14 cellular contexts compared by ENCODE assay signal in genomic region chr16:49835116-49835880, GRCh38. TPM values are rescaled to one million over a fixed set of nuclear protein-coding genes. Genes with fewer than 3 reads are reported as not detected.
DNase-seq lines count a peak whose midpoint lies in the region; ATAC-seq and TF ChIP-seq lines count a peak whose summit lies in the region.
"Had no signal": no experiment of that assay in that cellular context is flagged by ENCODE, and none has a peak within 500 bp of the region (broad histone marks: within the 10 kb centered on the region; RNA-seq: fewer than 3 reads in every experiment).

No MANE protein-coding gene starts in this region.

- H3K4me2 ChIP-seq in BLaER1 treated with 17β-estradiol and CSF1 and Interleukin-3, amounts not matched to agents 10 nM and 100 nM = peak overlapping the region; percentile 74 to 100 (median 99)

- peak overlapping the region in 8 of 10 experiments; percentile 44 to 64 (median 60); a peak in 16 of 20 replicates for H3K4me3 ChIP-seq in BLaER1 treated with 17β-estradiol and CSF1 and Interleukin-3, amounts not matched to agents 10 nM and 100 nM
- no peak overlapping the region for H3K4me3 ChIP-seq in left lung
- H3K4me3 ChIP-seq in skeletal muscle tissue (ENCODE audit: low read length in 3 of 3) = peak overlapping the region in 2 of 3 donors; percentile 32 to 45
- H3K4me3 ChIP-seq: MG63, mucosa of descending colon had no signal

- intact Hi-C loops in left lung (cut with DNase I) = no loop called here

- peak overlapping the region; percentile 39 to 100 (median 99); a peak in 21 of 22 replicates for H3K27ac ChIP-seq in BLaER1 treated with 17β-estradiol and CSF1 and Interleukin-3, amounts not matched to agents 10 nM and 100 nM
- H3K27ac ChIP-seq in angular gyrus (ENCODE audit: low read depth, low read length) = peak overlapping the region; percentile 59
- peak overlapping the region; percentile 65 to 69 for H3K27ac ChIP-seq in left lung
- H3K27ac ChIP-seq in skeletal muscle tissue (ENCODE audit: low read depth, low read length) = peak overlapping the region; percentile 92

- ATAC-seq in left lung = no peak
- ATAC-seq: mucosa of descending colon had no signal

- peaks cover 46 to 100% (median 98%) of the 10 kb centered on the region in 10 experiments for H3K4me1 ChIP-seq in BLaER1 treated with 17β-estradiol and CSF1 and Interleukin-3, amounts not matched to agents 10 nM and 100 nM
- H3K4me1 ChIP-seq in left lung = peaks cover 8 to 26% of the 10 kb centered on the region in 2 donors
- H3K4me1 ChIP-seq in skeletal muscle tissue (ENCODE audit: control insufficient read depth in 3 of 3, insufficient read depth in 3 of 3, low read length in 3 of 3) = peaks cover 77 to 87% (median 81%) of the 10 kb centered on the region in 3 donors

- H4K20me1 ChIP-seq in BLaER1 treated with 17β-estradiol and CSF1 and Interleukin-3, amounts not matched to agents 10 nM and 100 nM = no peaks in the 10 kb centered on the region

- no peak for DNase-seq in left lung
- DNase-seq in NCI-H2227 treated with DMSO at 0.1 percent for 48 hours (lab: John Stamatoyannopoulos, UW) = no peak
- no peak for DNase-seq in T-helper 1 cell
- no peak for DNase-seq in NCI-H2107 (lab: John Stamatoyannopoulos, UW)
- no peak for DNase-seq in NCI-H345 treated with DMSO at 0.1 percent for 48 hours (lab: John Stamatoyannopoulos, UW; ENCODE audit: unreplicated experiment)
- DNase-seq: activated effector memory CD4-positive, alpha-beta T cell treated with anti-CD3 and anti-CD28 coated beads, Interleukin-2, amount 50 U/mL, for 16 hours; cortex of kidney; MG63; SHP77 had no signal

- H3K9ac ChIP-seq in BLaER1 treated with 17β-estradiol and CSF1 and Interleukin-3, amounts not matched to agents 10 nM and 100 nM = peak overlapping the region; percentile 69 to 98 (median 92); a peak in 21 of 22 replicates
- H3K9ac ChIP-seq in skeletal muscle tissue (ENCODE audit: low read depth in 1 of 3, low read length in 3 of 3) = peak overlapping the region; percentile 75 to 80 (median 75)

- TF ChIP-seq CTCF in left lung (IDR thresholded peaks at IDR 0.05) = no peak

- peaks cover 0 to 8% (median 0%) of the 10 kb centered on the region in 11 experiments; a peak in 2 of 22 replicates for H3K27me3 ChIP-seq in BLaER1 treated with 17β-estradiol and CSF1 and Interleukin-3, amounts not matched to agents 10 nM and 100 nM
- peaks cover 0 to 30% of the 10 kb centered on the region in 2 donors for H3K27me3 ChIP-seq in left lung
- H3K27me3 ChIP-seq in skeletal muscle tissue (ENCODE audit: control insufficient read depth in 3 of 3, insufficient read depth in 3 of 3, low read length in 3 of 3) = no peaks in the 10 kb centered on the region
- H3K27me3 ChIP-seq: MG63 had no signal

- H3K9me3 ChIP-seq in BLaER1 treated with 17β-estradiol and CSF1 and Interleukin-3, amounts not matched to agents 10 nM and 100 nM (replicated peaks in 1 of 11) = no peaks in the 10 kb centered on the region
- H3K9me3 ChIP-seq in left lung (no peaks in the 10 kb centered on the region), skeletal muscle tissue (ENCODE audit: control insufficient read depth in 3 of 3, low read length in 3 of 3) (no peaks in the 10 kb centered on the region)
- H3K9me3 ChIP-seq: MG63, mucosa of descending colon had no signal

- peaks cover 0 to 2% (median 0%) of the 10 kb centered on the region in 11 experiments; a peak in 1 of 22 replicates for H3K36me3 ChIP-seq in BLaER1 treated with 17β-estradiol and CSF1 and Interleukin-3, amounts not matched to agents 10 nM and 100 nM
- H3K36me3 ChIP-seq in left lung = no peaks in the 10 kb centered on the region
- peaks cover 0 to 2% (median 0%) of the 10 kb centered on the region in 3 donors for H3K36me3 ChIP-seq in skeletal muscle tissue (ENCODE audit: control insufficient read depth in 3 of 3, insufficient read depth in 3 of 3, low read length in 3 of 3)
- H3K36me3 ChIP-seq: MG63 had no signal

RNA-seq across cellular contexts. Expression of gene ZNF423, which starts 20.6 kb away (rescaled TPM):
- total RNA-seq in left lung = 1 to 10 TPM; 7.8 to 8.2 TPM
- 16.7 TPM for total RNA-seq in skeletal muscle tissue
- total RNA-seq: NCI-H460 had no signal

Comparison
In these comparisons a context has a peak if more than half of its experiments do, and no peak if none do; other contexts are left out.
1. H3K4me3 ChIP-seq: peak in BLaER1 treated with 17β-estradiol and CSF1 and Interleukin-3, amounts not matched to agents 10 nM and 100 nM (8 of 10) and skeletal muscle tissue (2 of 3); none in left lung (0 of 2).
2. Peak in every context shown above with its lines, with median percentiles within 50 percentile points of each other: H3K27ac ChIP-seq.